In the genomic region with DNA sequence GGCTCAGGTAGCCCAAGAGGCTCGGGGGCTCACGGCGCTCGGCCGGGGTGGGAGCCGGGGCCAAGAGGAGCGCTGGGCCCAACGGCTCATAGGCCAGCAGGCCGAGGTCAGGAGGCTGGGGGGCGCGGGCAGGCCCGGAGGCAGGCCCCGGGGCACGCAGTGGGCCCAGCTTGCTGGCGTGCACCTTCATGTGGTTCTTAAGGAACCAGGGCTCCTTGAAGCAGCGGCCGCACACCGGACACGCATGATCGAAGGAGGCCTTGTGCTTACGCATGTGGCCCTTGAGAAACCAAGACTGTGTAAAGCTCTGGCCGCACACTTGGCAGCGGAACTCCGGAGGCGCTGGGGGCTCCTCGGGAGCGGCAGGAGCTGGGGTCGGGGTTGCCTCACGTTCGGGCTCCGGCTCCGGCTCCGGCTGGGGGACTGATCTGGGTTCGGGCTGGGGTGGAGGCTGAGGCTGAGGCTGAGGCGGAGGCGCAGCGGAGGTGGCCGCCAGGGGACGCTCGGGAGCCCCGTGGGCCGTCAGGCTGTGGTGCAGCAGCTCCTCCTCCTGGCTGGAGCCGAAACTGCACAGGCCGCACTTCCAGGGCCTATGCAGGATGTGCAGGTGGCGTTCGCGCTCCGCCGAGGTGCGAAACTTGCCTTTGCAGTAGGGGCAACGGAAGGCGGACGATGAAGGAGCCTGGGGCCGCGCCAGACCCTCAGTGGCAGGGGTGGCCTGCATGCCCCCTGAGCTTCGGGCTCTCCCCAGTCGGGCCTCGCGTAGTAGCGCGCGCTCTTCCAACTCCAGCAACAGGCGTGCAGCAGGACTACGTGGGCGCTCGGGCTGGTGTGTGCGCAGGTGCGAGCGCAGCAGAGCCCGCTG, we compare ENCODE assay signal across 8 cellular contexts. TPM values are rescaled to one million over a fixed set of nuclear protein-coding genes. Genes with fewer than 3 reads are reported as not detected.
DNase-seq lines count a peak whose midpoint lies in the region; ATAC-seq and TF ChIP-seq lines count a peak whose summit lies in the region.

No MANE protein-coding gene starts in this region.

- H3K9me3 ChIP-seq in Caco-2 (no peaks in the 10 kb centered on the region), heart left ventricle (no peaks in the 10 kb centered on the region)

- no peaks in the 10 kb centered on the region; the same call in 1 of the 2 replicates for H3K4me1 ChIP-seq in Caco-2
- peaks cover 0 to 34% (median 11%) of the 10 kb centered on the region in 12 donors for H3K4me1 ChIP-seq in heart left ventricle

- ATAC-seq in GM19452 (IDR thresholded peaks at IDR 0.05; ENCODE audit: unreplicated experiment) (peak; percentile 87), HG03565 (IDR thresholded peaks at IDR 0.05; ENCODE audit: unreplicated experiment) (peak; percentile 78), heart left ventricle (peak; percentile 43 to 87 (median 76))
- ATAC-seq in activated naive CD4-positive, alpha-beta T cell treated with anti-CD3 and anti-CD28 coated beads, Interleukin-2, amount 50 U/mL, for 72 hours: peak; percentile 85 to 88

- H3K27me3 ChIP-seq in Caco-2 (replicated peaks; ENCODE audit: control insufficient read depth, insufficient read depth, low read length) (no peaks in the 10 kb centered on the region), heart left ventricle (no peaks in the 10 kb centered on the region)

- DNase-seq in Caco-2: peak in 1 of 2 experiments; percentile 86
- DNase-seq in SKM-1 (lab: John Stamatoyannopoulos, UW; ENCODE audit: unreplicated experiment): peak; percentile 11
- peak; percentile 83 to 98 for DNase-seq in activated naive CD4-positive, alpha-beta T cell treated with anti-CD3 and anti-CD28 coated beads, Interleukin-2, amount 50 U/mL, for 72 hours (ENCODE audit: low spot score in 2 of 2)
- DNase-seq in heart left ventricle: peak; percentile 81 to 95 (median 86)
- peak; percentile 35 for DNase-seq in renal cortical epithelial cell (ENCODE audit: low read depth)
- no peak for DNase-seq in cerebellar nuclear complex (lab: John Stamatoyannopoulos, UW)

- no peak overlapping the region for H3K4me3 Mint-ChIP-seq in Caco-2 (ENCODE audit: unreplicated experiment)

- WGBS in heart left ventricle, 4 donors: 38 to 54% (median 50%) methylated on average over 37 to 70 of the region's 70 CpGs

- H3K36me3 Mint-ChIP-seq in Caco-2 (ENCODE audit: insufficient read depth, unreplicated experiment): peaks cover 28% of the 10 kb centered on the region
- H3K36me3 Mint-ChIP-seq in activated naive CD4-positive, alpha-beta T cell treated with anti-CD3 and anti-CD28 coated beads, Interleukin-2, amount 50 U/mL, for 72 hours: peaks cover 0 to 6% of the 10 kb centered on the region in 2 donors

- POLR2A ChIA-PET in Caco-2 (lab: Charles Lee): interaction anchor here (0.6 kb wide), 1 partner anchor 13 kb away, joined by 4 read pairs; no protein-coding TSS in a partner anchor

- BruUV-seq in Caco-2 (replicated peaks; lab: Mats Ljungman, UMichigan): no TSS peak

- peak overlapping the region in 2 of 12 donors; percentile 21 to 24 for H3K27ac ChIP-seq in heart left ventricle

- H3K4me3 ChIP-seq in Caco-2 (ENCODE audit: low read depth, low read length) (no peak overlapping the region), heart left ventricle (peak overlapping the region in 1 of 12 donors; percentile 3)

- peaks cover 4% of the 10 kb centered on the region for H3K36me3 ChIP-seq in Caco-2 (ENCODE audit: control insufficient read depth, insufficient read depth, low read length)
- peaks cover 0 to 59% (median 55%) of the 10 kb centered on the region in 9 donors for H3K36me3 ChIP-seq in heart left ventricle

- intact Hi-C loops in Caco-2 (cut with micrococcal nuclease; ENCODE audit: unreplicated experiment) (loop anchor here (1.0 kb wide), 2 partner anchors 12 to 24 kb away; no protein-coding TSS in a partner anchor), heart left ventricle (cut with DNase I) (loop anchor here in 9 of 10 donors (1.0 to 10.0 kb wide), 12 partner anchors 12 to 478 kb away; partner anchors contain the start of gene ARHGEF40 (in 2 of the 9))

- peak in 1 of 2 donors; percentile 22 for TF ChIP-seq POLR2A in heart left ventricle (IDR thresholded peaks at IDR 0.05)

- H3K27ac Mint-ChIP-seq in Caco-2 (ENCODE audit: unreplicated experiment): no peak overlapping the region
- no peak overlapping the region for H3K27ac Mint-ChIP-seq in activated naive CD4-positive, alpha-beta T cell treated with anti-CD3 and anti-CD28 coated beads, Interleukin-2, amount 50 U/mL, for 72 hours

- TF ChIP-seq CTCF in Caco-2 (IDR thresholded peaks at IDR 0.05; ENCODE audit: insufficient read depth in 1 of 2, low read depth in 1 of 2, low read length in 1 of 2, severe bottlenecking in 1 of 2, unreplicated experiment in 1 of 2): peak; percentile 99
- peak in 11 of 12 donors; percentile 99 to 100 (median 100) for TF ChIP-seq CTCF in heart left ventricle (IDR thresholded peaks at IDR 0.05)

- no peaks in the 10 kb centered on the region for H3K27me3 Mint-ChIP-seq in Caco-2 (ENCODE audit: insufficient read depth, unreplicated experiment)

- CTCF ChIA-PET in Caco-2 (lab: Charles Lee): interaction anchor here (0.5 to 3.4 kb wide), 9 partner anchors 9 to 213 kb away, joined by 3 to 43 read pairs (median 7); partner anchors contain the start of genes ARHGEF40 and TMEM253

- H3K9me3 Mint-ChIP-seq in Caco-2 (ENCODE audit: unreplicated experiment): no peaks in the 10 kb centered on the region
- no peaks in the 10 kb centered on the region for H3K9me3 Mint-ChIP-seq in activated naive CD4-positive, alpha-beta T cell treated with anti-CD3 and anti-CD28 coated beads, Interleukin-2, amount 50 U/mL, for 72 hours

- peaks cover 15% of the 10 kb centered on the region for H3K4me1 Mint-ChIP-seq in Caco-2 (ENCODE audit: low read depth, unreplicated experiment)

RNA-seq across cellular contexts. Expression of gene ZNF219, which starts 6.1 kb away (rescaled TPM):
- total RNA-seq in Caco-2 (2022): 34.1 and 35.2 TPM in 2 replicates
- total RNA-seq in activated naive CD4-positive, alpha-beta T cell treated with anti-CD3 and anti-CD28 coated beads, Interleukin-2, amount 50 U/mL, for 72 hours: 10 to 100 TPM; 10.0 to 21.9 TPM
- total RNA-seq in heart left ventricle: 10 to 100 TPM; 33.9 to 97.9 (median 38.2) TPM
- polyA plus RNA-seq in heart left ventricle: 10 to 100 TPM; 50.0 to 57.4 TPM
- 6.6 and 14.9 TPM in 2 replicates for total RNA-seq in renal cortical epithelial cell

RNA-seq across cellular contexts. Expression of gene TMEM253, which starts 8.5 kb away (rescaled TPM):
- total RNA-seq in Caco-2 (2022): 0.98 and 1.0 TPM in 2 replicates
- under 1 TPM in 1 of 2 donors, not detected in 1; 0.25 TPM for total RNA-seq in activated naive CD4-positive, alpha-beta T cell treated with anti-CD3 and anti-CD28 coated beads, Interleukin-2, amount 50 U/mL, for 72 hours
- under 1 TPM in 6 of 9 donors, not detected in 3; 0.19 to 0.79 (median 0.36) TPM for total RNA-seq in heart left ventricle
- under 1 TPM; 0.29 to 0.57 TPM for polyA plus RNA-seq in heart left ventricle
- total RNA-seq in renal cortical epithelial cell: 0.10 and 0.35 TPM in 2 replicates

RNA-seq across cellular contexts. Expression of gene ARHGEF40, which starts 22.3 kb away (rescaled TPM):
- total RNA-seq in Caco-2 (2022) (6.5 and 7.1 TPM in 2 replicates), heart left ventricle (10 to 100 TPM; 16.1 to 31.5 (median 18.8) TPM), renal cortical epithelial cell (42.0 and 64.4 TPM in 2 replicates)
- total RNA-seq in activated naive CD4-positive, alpha-beta T cell treated with anti-CD3 and anti-CD28 coated beads, Interleukin-2, amount 50 U/mL, for 72 hours: under 1 TPM in 1 of 2 donors, not detected in 1; 0.23 TPM
- 10 to 100 TPM; 15.5 to 18.2 TPM for polyA plus RNA-seq in heart left ventricle

RNA-seq across cellular contexts. Expression of gene RNASE8, which starts 34.8 kb away (rescaled TPM):
- total RNA-seq in Caco-2 (2022) (not detected in 2 replicates), heart left ventricle (not detected), renal cortical epithelial cell (not detected in 2 replicates)
- not detected for total RNA-seq in activated naive CD4-positive, alpha-beta T cell treated with anti-CD3 and anti-CD28 coated beads, Interleukin-2, amount 50 U/mL, for 72 hours
- polyA plus RNA-seq in heart left ventricle: not detected

RNA-seq across cellular contexts. Expression of gene RNASE7, which starts 50.2 kb away (rescaled TPM):
- not detected in 2 replicates for total RNA-seq in Caco-2 (2022)
- not detected for total RNA-seq in activated naive CD4-positive, alpha-beta T cell treated with anti-CD3 and anti-CD28 coated beads, Interleukin-2, amount 50 U/mL, for 72 hours
- not detected for total RNA-seq in heart left ventricle
- polyA plus RNA-seq in heart left ventricle: under 1 TPM in 1 of 2 donors, not detected in 1; 0.04 TPM
- total RNA-seq in renal cortical epithelial cell: not detected in 2 replicates

Comparison
In these comparisons a context has a peak if more than half of its experiments do, and no peak if none do; other contexts are left out.
1. DNase-seq: peak in SKM-1 (single experiment), activated naive CD4-positive, alpha-beta T cell treated with anti-CD3 and anti-CD28 coated beads, Interleukin-2, amount 50 U/mL, for 72 hours (2 of 2), heart left ventricle (5 of 5) and renal cortical epithelial cell (single experiment); none in cerebellar nuclear complex (0 of 2).
2. Peak in every context shown above with its lines, with median percentiles within 50 percentile points of each other: ATAC-seq.